In the genomic region with DNA sequence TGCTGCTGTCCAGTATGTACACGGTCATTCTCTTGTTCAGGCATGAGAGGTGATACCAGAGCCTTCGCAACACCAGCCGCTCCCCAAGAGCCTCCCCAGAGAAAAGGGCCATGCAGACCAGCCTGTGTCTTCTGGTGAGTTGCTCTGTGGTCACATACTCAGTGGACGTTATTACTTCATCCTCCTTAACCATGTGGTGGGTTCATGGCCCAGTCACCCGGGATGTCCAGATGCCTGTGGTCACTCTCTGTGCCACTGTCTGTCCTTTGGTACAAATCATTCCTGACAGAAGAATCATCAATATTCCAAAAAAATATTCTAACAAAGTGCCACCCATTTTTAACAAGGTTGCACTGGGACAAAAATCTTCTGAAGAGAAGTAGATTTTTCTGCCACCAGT, we compare ENCODE assay signal across 28 cellular contexts.
"Had no signal": no experiment of that assay in that cellular context is flagged by ENCODE, and none has a peak within 500 bp of the region (broad histone marks: within the 10 kb centered on the region; RNA-seq: fewer than 3 reads in every experiment).

No MANE protein-coding gene starts in this region.

- H3K4me2 ChIP-seq: neural progenitor cell, smooth muscle cell had no signal

- H3K4me3 ChIP-seq: coronary artery, esophagus muscularis mucosa, gastroesophageal sphincter, heart right ventricle, lung, neural progenitor cell, right lobe of liver, smooth muscle cell, stomach, thyroid gland, vagina had no signal

- H3K9ac ChIP-seq: neural progenitor cell, parathyroid adenoma had no signal

- H3K4me1 Mint-ChIP-seq: memory B cell, nephron, neural progenitor cell had no signal

- H3K27ac Mint-ChIP-seq: immature natural killer cell; memory B cell; naive thymus-derived CD4-positive, alpha-beta T cell; nephron; neural progenitor cell; progenitor cell of endocrine pancreas had no signal

- H3K9me3 ChIP-seq: thyroid gland, vagina had no signal

- H3K36me3 ChIP-seq: esophagus muscularis mucosa, gastroesophageal sphincter, heart right ventricle, neural progenitor cell, right lobe of liver, stomach, thyroid gland, vagina had no signal

- H3K4me1 ChIP-seq: esophagus muscularis mucosa, foreskin keratinocyte, gastroesophageal sphincter, heart right ventricle, neural progenitor cell, parathyroid adenoma, right lobe of liver, stomach, thyroid gland, vagina had no signal

- H3K79me2 ChIP-seq: parathyroid adenoma had no signal

- H3K4me3 Mint-ChIP-seq: immature natural killer cell; memory B cell; naive thymus-derived CD4-positive, alpha-beta T cell; nephron; neural progenitor cell had no signal

- DNase-seq: dermis blood vessel endothelial cell; effector memory CD4-positive, alpha-beta T cell; foreskin keratinocyte; glutamatergic neuron; heart right ventricle; hypothalamus; immature natural killer cell; naive thymus-derived CD4-positive, alpha-beta T cell; right lobe of liver; stimulated activated CD4-positive, alpha-beta T cell treated with anti-CD3 and anti-CD28 coated beads, Interleukin-12 subunit alpha, Interleukin-12 subunit beta, amount 100 ng/mL, for 4 hours; stimulated activated CD4-positive, alpha-beta T cell treated with anti-CD3 and anti-CD28 coated beads, Interleukin-1b, Interleukin-23, amount 100 ng/mL, for 48 hours; stimulated activated CD4-positive, alpha-beta T cell treated with anti-CD3 and anti-CD28 coated beads, Interleukin-4, amount 100 ng/mL, for 1 hour; stimulated activated CD8-positive, alpha-beta memory T cell treated with anti-CD3 and anti-CD28 coated beads, Interleukin-4, amount 100 ng/mL, for 48 hours; stimulated activated naive CD4-positive, alpha-beta T cell; stomach; thyroid gland; trophoblast cell had no signal

- H3K27me3 ChIP-seq: esophagus muscularis mucosa, foreskin keratinocyte, gastroesophageal sphincter, heart right ventricle, neural progenitor cell, right lobe of liver, stomach, thyroid gland, vagina had no signal

- H3K27ac ChIP-seq: coronary artery, esophagus muscularis mucosa, foreskin keratinocyte, gastroesophageal sphincter, heart right ventricle, neural progenitor cell, parathyroid adenoma, right lobe of liver, stomach, thyroid gland, vagina had no signal

- H3K27me3 Mint-ChIP-seq: memory B cell, progenitor cell of endocrine pancreas had no signal

- H2AFZ ChIP-seq: neural progenitor cell, parathyroid adenoma had no signal
